8 cellular contexts compared by ENCODE assay signal in the genomic region with DNA sequence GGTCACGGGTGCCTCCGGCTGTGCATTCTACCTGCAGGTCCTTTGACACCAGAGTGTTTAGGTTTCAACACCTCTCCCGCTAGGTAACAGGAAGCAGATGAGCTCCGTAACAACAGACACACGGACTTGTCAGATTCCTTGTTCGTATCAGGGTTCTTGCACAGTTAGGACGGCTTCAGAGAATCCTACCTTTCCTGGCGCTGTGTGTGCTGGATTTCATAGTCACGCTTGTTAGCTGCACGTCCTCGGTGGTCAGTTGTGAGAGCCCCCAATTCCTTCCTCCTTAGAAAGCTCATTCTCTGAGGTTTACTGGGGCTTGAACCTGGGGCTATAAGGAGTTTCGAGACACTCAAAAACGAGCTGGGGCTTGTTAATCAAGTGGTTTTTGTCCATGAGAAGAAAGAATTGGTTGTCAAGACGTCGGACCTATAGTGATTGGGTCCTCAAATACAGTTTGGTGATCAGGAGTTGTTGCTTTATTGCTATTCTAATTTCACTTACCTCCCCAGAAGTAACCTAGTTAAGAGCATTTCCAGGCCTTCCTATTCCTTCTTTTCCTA. TPM values are rescaled to one million over a fixed set of nuclear protein-coding genes. Genes with fewer than 3 reads are reported as not detected.
DNase-seq lines count a peak whose midpoint lies in the region; ATAC-seq, FAIRE-seq and TF ChIP-seq lines count a peak whose summit lies in the region.

No MANE protein-coding gene starts in this region.

- H3K4me2 ChIP-seq in GM12878 (ENCODE audit: control insufficient read depth, insufficient read depth): peak overlapping the region; percentile 95

- H3K4me3 ChIP-seq in GM12878: peak overlapping the region; percentile 92
- H3K4me3 ChIP-seq in lung: peak overlapping the region; percentile 51
- peak overlapping the region; percentile 56 to 69 (median 64) for H3K4me3 ChIP-seq in upper lobe of left lung

- H2AFZ ChIP-seq in GM12878 (ENCODE audit: control insufficient read depth, low read depth, low read length): peak overlapping the region; percentile 78

- peak; percentile 67 for DNase-seq in DMS79 treated with DMSO at 0.1 percent for 48 hours (lab: John Stamatoyannopoulos, UW)
- DNase-seq in KG1 (lab: John Stamatoyannopoulos, UW): peak; percentile 69
- peak; percentile 32 for DNase-seq in GM12878 (ENCODE audit: low read depth, low spot score)
- no peak for DNase-seq in lung (ENCODE audit: low spot score)
- no peak for DNase-seq in upper lobe of left lung
- DNase-seq in stimulated activated naive CD4-positive, alpha-beta T cell treated with Interleukin-2 at 50 U/mL for 16 hours (lab: John Stamatoyannopoulos, UW): no peak
- no peak for DNase-seq in T1000 (lab: John Stamatoyannopoulos, UW)

- in situ Hi-C loops in GM12878 (cut with MboI): no loop called here

- TF ChIP-seq POLR2A in GM12878 (IDR thresholded peaks at IDR 0.05; ENCODE audit: low read depth, low read length): no peak
- no peak for TF ChIP-seq POLR2A in upper lobe of left lung (IDR thresholded peaks at IDR 0.05)

- TF ChIP-seq CTCF in GM12878 (IDR thresholded peaks at IDR 0.05 in 2 of 3, conservative IDR thresholded peaks at IDR 0.05 in 1 of 3; ENCODE audit: control insufficient read depth in 2 of 3, extremely low read depth in 1 of 3, insufficient read depth in 1 of 3, low read depth in 3 of 3, low read length in 3 of 3) (no peak), lung (IDR thresholded peaks at IDR 0.05; ENCODE audit: control extremely low read depth, extremely low read depth) (no peak), upper lobe of left lung (IDR thresholded peaks at IDR 0.05) (no peak)

- H3K27ac ChIP-seq in GM12878 (ENCODE audit: control insufficient read depth, insufficient read depth) (peak overlapping the region; percentile 99), lung (ENCODE audit: low read depth in 1 of 2, low read length in 1 of 2) (peak overlapping the region; percentile 84 to 87), upper lobe of left lung (peak overlapping the region; percentile 88 to 96 (median 92))

- peak overlapping the region; percentile 94 for H3K9ac ChIP-seq in GM12878 (ENCODE audit: control insufficient read depth, insufficient read depth, low read length)

- FAIRE-seq in GM12878 (lab: Jason Lieb, UNC): peak; percentile 31

- RAD21 ChIA-PET in GM12878 (lab: Charles Lee; ENCODE audit: unreplicated experiment): interaction anchor here (0.7 to 4.0 kb wide), 14 partner anchors 10 to 639 kb away, joined by 3 to 65 read pairs (median 4); partner anchors contain the start of genes ACP2, MADD, NR1H3 and PSMC3

- H4K20me1 ChIP-seq in GM12878 (ENCODE audit: control insufficient read depth, insufficient read depth): no peaks in the 10 kb centered on the region

- intact Hi-C loops in GM12878 (cut with micrococcal nuclease; ENCODE audit: unreplicated experiment): loop anchor here (2.0 kb wide), 1 partner anchor 39 kb away; the partner anchor contains the start of gene ARFGAP2

- ATAC-seq in GM12878: no peak
- ATAC-seq in lung (ENCODE audit: insufficient read depth, low FRiP score): no peak
- no peak for ATAC-seq in upper lobe of left lung (ENCODE audit: low FRiP score in 2 of 2)
- ATAC-seq in GM21825 (IDR thresholded peaks at IDR 0.05; ENCODE audit: unreplicated experiment): no peak

- CTCF ChIA-PET in GM12878 (lab: Yijun Ruan, JAX): interaction anchor here (0.6 to 6.0 kb wide), 13 partner anchors 9 to 553 kb away, joined by 3 to 36 read pairs (median 8); partner anchors contain the start of gene ACP2

- no peak for TF ChIP-seq RAD21 in GM12878 (IDR thresholded peaks at IDR 0.05; ENCODE audit: insufficient read depth, low read depth, low read length)

- H3K9me3 ChIP-seq in GM12878 (replicated peaks; ENCODE audit: control insufficient read depth, insufficient read depth, low read length) (no peaks in the 10 kb centered on the region), lung (ENCODE audit: control insufficient read depth in 2 of 2, insufficient read depth in 1 of 2, low read length in 1 of 2) (no peaks in the 10 kb centered on the region), upper lobe of left lung (no peaks in the 10 kb centered on the region)

- 0% methylated on average over 15 of the region's 15 CpGs for WGBS in GM12878 (ENCODE audit: insufficient coverage, insufficient replicate concordance, low lambda C conversion rate, missing lambda C conversion rate)
- WGBS in lung, 2 donors: 6 to 7% methylated on average over 15 of the region's 15 CpGs
- 7 to 13% methylated on average over 7 to 15 of the region's 15 CpGs for WGBS in upper lobe of left lung, 2 donors

- H3K36me3 ChIP-seq in GM12878 (ENCODE audit: control insufficient read depth in 2 of 2, insufficient read depth in 2 of 2, low read length in 1 of 2) (no peaks in the 10 kb centered on the region; a peak in 2 of 4 replicates), lung (ENCODE audit: control insufficient read depth in 2 of 2, insufficient read depth in 2 of 2, low read length in 2 of 2) (peaks cover 0 to 9% of the 10 kb centered on the region in 2 donors), upper lobe of left lung (peaks cover 0 to 10% (median 4%) of the 10 kb centered on the region in 4 donors)

- TF ChIP-seq EP300 in GM12878 (IDR thresholded peaks at IDR 0.05; ENCODE audit: borderline replicate concordance in 1 of 2, control insufficient read depth in 1 of 2, low read depth in 2 of 2, low read length in 2 of 2): no peak
- TF ChIP-seq EP300 in upper lobe of left lung (IDR thresholded peaks at IDR 0.05): no peak

- H3K4me1 ChIP-seq in GM12878 (ENCODE audit: control insufficient read depth, insufficient read depth, low read length) (peaks cover 9% of the 10 kb centered on the region), lung (ENCODE audit: control insufficient read depth in 2 of 2, insufficient read depth in 2 of 2, low read length in 2 of 2) (peaks cover 6 to 7% of the 10 kb centered on the region in 2 donors), upper lobe of left lung (peaks cover 20 to 29% (median 22%) of the 10 kb centered on the region in 4 donors)

- H3K27me3 ChIP-seq in GM12878 (replicated peaks in 1 of 2; ENCODE audit: control insufficient read depth in 2 of 2, insufficient read depth in 2 of 2, low read length in 1 of 2) (no peaks in the 10 kb centered on the region), lung (ENCODE audit: control insufficient read depth, insufficient read depth) (no peaks in the 10 kb centered on the region), upper lobe of left lung (no peaks in the 10 kb centered on the region)

- SMC1A ChIA-PET in GM12878 (lab: Charles Lee; ENCODE audit: uncharacterized antibody, unreplicated experiment): interaction anchor here (0.7 to 3.5 kb wide), 12 partner anchors 9 to 378 kb away, joined by 3 to 36 read pairs (median 4); partner anchors contain the start of gene ACP2

- POLR2A ChIA-PET in GM12878 (lab: Charles Lee): interaction anchor here (0.5 to 3.4 kb wide), 18 partner anchors 10 to 1094 kb away, joined by 3 to 63 read pairs (median 4); partner anchors contain the start of genes ACP2, CSTPP1, SLC39A13 and SPI1

- TSS peak; percentile 78 for BruUV-seq in GM12878 (replicated peaks; lab: Mats Ljungman, UMichigan)

- H3K79me2 ChIP-seq in GM12878 (ENCODE audit: control insufficient read depth, insufficient read depth, low read length): peaks cover 41% of the 10 kb centered on the region

RNA-seq across cellular contexts. Expression of gene DDB2, which starts 0.7 kb away (rescaled TPM):
- total RNA-seq in GM12878 (2013; cell fraction: nucleolus; rRNA removed): 320 and 324 TPM in 2 replicates
- 114 and 121 TPM in 2 replicates for total RNA-seq in GM12878 (2014; rRNA removed)
- 109 and 112 TPM in 2 replicates for total RNA-seq in GM12878 (2014; rRNA removed; fragmentation: Illumina TruSeq; extraction: Trizol)
- 105 and 116 TPM in 2 replicates for total RNA-seq in GM12878 (2021)
- polyA plus RNA-seq in GM12878 (2011; ENCODE audit: low read depth): 126 TPM
- polyA plus RNA-seq in GM12878 (2011; rRNA removed): 168 and 187 TPM in 2 replicates
- 192 and 212 TPM in 2 replicates for polyA plus RNA-seq in GM12878 (2011; cell fraction: cytosol; rRNA removed)
- 381 and 470 TPM in 2 replicates for polyA plus RNA-seq in GM12878 (2011; cell fraction: nucleus; rRNA removed)
- 107 and 126 TPM in 2 replicates for polyA plus RNA-seq in GM12878 (2012)
- polyA plus RNA-seq in GM12878 (2014; fragmentation: Illumina TruSeq; extraction: Trizol): 110 and 118 TPM in 2 replicates
- polyA plus RNA-seq in GM12878 (2014; fragmentation: Nextera tagmentation; extraction: Ambion mirVana): 100 to 1,000 TPM in 1 of 2 experiments, 10 to 100 TPM in 1; 94.2 to 127 TPM
- polyA plus RNA-seq in GM12878 (2014; rRNA removed): 134 and 151 TPM in 2 replicates
- 100 to 1,000 TPM; 155 to 157 TPM for polyA plus RNA-seq in GM12878 (2016; fragmentation: Nextera tagmentation; extraction: Ambion mirVana)
- polyA minus RNA-seq in GM12878 (2011; rRNA and poly(A)+ RNA removed): 105 and 157 TPM in 2 replicates
- polyA minus RNA-seq in GM12878 (2011; cell fraction: cytosol; rRNA and poly(A)+ RNA removed): 40.4 and 42.6 TPM in 2 replicates
- polyA minus RNA-seq in GM12878 (2011; cell fraction: nucleus; rRNA and poly(A)+ RNA removed): 99.4 and 119 TPM in 2 replicates
- total RNA-seq in lung: 10 to 100 TPM; 14.4 to 33.9 TPM
- 10 to 100 TPM; 16.8 to 36.4 TPM for polyA plus RNA-seq in lung
- total RNA-seq in upper lobe of left lung: 100 to 1,000 TPM in 1 of 6 donors, 10 to 100 TPM in 5; 18.2 to 107 (median 47.1) TPM

RNA-seq across cellular contexts. Expression of gene PACSIN3, which starts 29.2 kb away (rescaled TPM):
- 0.34 and 0.84 TPM in 2 replicates for total RNA-seq in GM12878 (2013; cell fraction: nucleolus; rRNA removed)
- 0.23 and 0.60 TPM in 2 replicates for total RNA-seq in GM12878 (2014; rRNA removed)
- 0.22 and 0.55 TPM in 2 replicates for total RNA-seq in GM12878 (2014; rRNA removed; fragmentation: Illumina TruSeq; extraction: Trizol)
- total RNA-seq in GM12878 (2021): 0.43 and 0.82 TPM in 2 replicates
- 0.18 TPM for polyA plus RNA-seq in GM12878 (2011; ENCODE audit: low read depth)
- 0.12 and 0.16 TPM in 2 replicates for polyA plus RNA-seq in GM12878 (2011; rRNA removed)
- 0.15 and 0.20 TPM in 2 replicates for polyA plus RNA-seq in GM12878 (2011; cell fraction: cytosol; rRNA removed)
- 0.16 and 0.22 TPM in 2 replicates for polyA plus RNA-seq in GM12878 (2011; cell fraction: nucleus; rRNA removed)
- 0.83 and 0.86 TPM in 2 replicates for polyA plus RNA-seq in GM12878 (2012)
- 0.18 TPM in 1 of 2 replicates, not detected in the other for polyA plus RNA-seq in GM12878 (2014; fragmentation: Illumina TruSeq; extraction: Trizol)
- under 1 TPM in 1 of 2 experiments, not detected in 1; 0.05 TPM for polyA plus RNA-seq in GM12878 (2014; fragmentation: Nextera tagmentation; extraction: Ambion mirVana)
- 0.38 and 0.60 TPM in 2 replicates for polyA plus RNA-seq in GM12878 (2014; rRNA removed)
- under 1 TPM; 0.09 to 0.55 TPM for polyA plus RNA-seq in GM12878 (2016; fragmentation: Nextera tagmentation; extraction: Ambion mirVana)
- 0.21 TPM in 1 of 2 replicates, not detected in the other for polyA minus RNA-seq in GM12878 (2011; rRNA and poly(A)+ RNA removed)
- polyA minus RNA-seq in GM12878 (2011; cell fraction: cytosol; rRNA and poly(A)+ RNA removed): 4.0 and 4.9 TPM in 2 replicates
- 0.85 and 1.3 TPM in 2 replicates for polyA minus RNA-seq in GM12878 (2011; cell fraction: nucleus; rRNA and poly(A)+ RNA removed)
- 10 to 100 TPM; 34.7 to 53.3 TPM for total RNA-seq in lung
- 10 to 100 TPM; 20.6 to 37.9 TPM for polyA plus RNA-seq in lung
- total RNA-seq in upper lobe of left lung: 10 to 100 TPM; 26.8 to 97.4 (median 52.8) TPM

RNA-seq across cellular contexts. Expression of gene ACP2, which starts 33.2 kb away (rescaled TPM):
- total RNA-seq in GM12878 (2013; cell fraction: nucleolus; rRNA removed): 32.3 and 32.4 TPM in 2 replicates
- total RNA-seq in GM12878 (2014; rRNA removed) (7.2 and 10.6 TPM in 2 replicates), GM12878 (2014; rRNA removed; fragmentation: Illumina TruSeq; extraction: Trizol) (5.0 and 5.6 TPM in 2 replicates), GM12878 (2021) (9.6 and 10.3 TPM in 2 replicates), lung (10 to 100 TPM; 50.9 to 74.7 TPM), upper lobe of left lung (10 to 100 TPM; 37.0 to 78.6 (median 46.5) TPM)
- 10.4 TPM for polyA plus RNA-seq in GM12878 (2011; ENCODE audit: low read depth)
- polyA plus RNA-seq in GM12878 (2011; rRNA removed) (3.4 and 8.0 TPM in 2 replicates), GM12878 (2014; fragmentation: Illumina TruSeq; extraction: Trizol) (3.2 and 6.0 TPM in 2 replicates), GM12878 (2014; fragmentation: Nextera tagmentation; extraction: Ambion mirVana) (1 to 10 TPM in 1 of 2 experiments, under 1 TPM in 1; 0.98 to 1.1 TPM), GM12878 (2014; rRNA removed) (11.7 and 14.3 TPM in 2 replicates), GM12878 (2016; fragmentation: Nextera tagmentation; extraction: Ambion mirVana) (1 to 10 TPM; 6.9 to 7.9 TPM), lung (10 to 100 TPM; 40.6 to 70.8 TPM)
- 10.2 and 11.4 TPM in 2 replicates for polyA plus RNA-seq in GM12878 (2011; cell fraction: cytosol; rRNA removed)
- 37.0 and 38.6 TPM in 2 replicates for polyA plus RNA-seq in GM12878 (2011; cell fraction: nucleus; rRNA removed)
- polyA plus RNA-seq in GM12878 (2012): 9.1 and 11.0 TPM in 2 replicates
- polyA minus RNA-seq in GM12878 (2011; rRNA and poly(A)+ RNA removed): 15.2 and 21.1 TPM in 2 replicates
- polyA minus RNA-seq in GM12878 (2011; cell fraction: cytosol; rRNA and poly(A)+ RNA removed): 7.9 and 8.9 TPM in 2 replicates
- 21.9 and 35.3 TPM in 2 replicates for polyA minus RNA-seq in GM12878 (2011; cell fraction: nucleus; rRNA and poly(A)+ RNA removed)

RNA-seq across cellular contexts. Expression of gene ARFGAP2, which starts 38.8 kb away (rescaled TPM):
- total RNA-seq in GM12878 (2013; cell fraction: nucleolus; rRNA removed): 293 and 339 TPM in 2 replicates
- total RNA-seq in GM12878 (2014; rRNA removed): 77.6 and 82.8 TPM in 2 replicates
- 59.7 and 64.4 TPM in 2 replicates for total RNA-seq in GM12878 (2014; rRNA removed; fragmentation: Illumina TruSeq; extraction: Trizol)
- 75.7 and 79.0 TPM in 2 replicates for total RNA-seq in GM12878 (2021)
- polyA plus RNA-seq in GM12878 (2011; ENCODE audit: low read depth): 108 TPM
- polyA plus RNA-seq in GM12878 (2011; rRNA removed): 45.9 and 59.3 TPM in 2 replicates
- 114 and 122 TPM in 2 replicates for polyA plus RNA-seq in GM12878 (2011; cell fraction: cytosol; rRNA removed)
- 108 and 146 TPM in 2 replicates for polyA plus RNA-seq in GM12878 (2011; cell fraction: nucleus; rRNA removed)
- 45.1 and 63.9 TPM in 2 replicates for polyA plus RNA-seq in GM12878 (2012)
- polyA plus RNA-seq in GM12878 (2014; fragmentation: Illumina TruSeq; extraction: Trizol): 64.5 and 100 TPM in 2 replicates
- polyA plus RNA-seq in GM12878 (2014; fragmentation: Nextera tagmentation; extraction: Ambion mirVana): 10 to 100 TPM; 20.9 to 25.0 TPM
- polyA plus RNA-seq in GM12878 (2014; rRNA removed): 72.8 and 75.4 TPM in 2 replicates
- 10 to 100 TPM; 79.2 to 91.4 TPM for polyA plus RNA-seq in GM12878 (2016; fragmentation: Nextera tagmentation; extraction: Ambion mirVana)
- polyA minus RNA-seq in GM12878 (2011; rRNA and poly(A)+ RNA removed): 83.6 and 138 TPM in 2 replicates
- polyA minus RNA-seq in GM12878 (2011; cell fraction: cytosol; rRNA and poly(A)+ RNA removed): 20.4 and 24.9 TPM in 2 replicates
- polyA minus RNA-seq in GM12878 (2011; cell fraction: nucleus; rRNA and poly(A)+ RNA removed): 70.6 and 134 TPM in 2 replicates
- total RNA-seq in lung: 100 to 1,000 TPM; 108 to 140 TPM
- 10 to 100 TPM; 51.2 to 80.2 TPM for polyA plus RNA-seq in lung
- total RNA-seq in upper lobe of left lung: 100 to 1,000 TPM in 4 of 6 donors, 10 to 100 TPM in 2; 93.6 to 257 (median 110) TPM

RNA-seq across cellular contexts. Expression of gene NR1H3, which starts 42.4 kb away (rescaled TPM):
- 10.7 and 12.1 TPM in 2 replicates for total RNA-seq in GM12878 (2013; cell fraction: nucleolus; rRNA removed)
- total RNA-seq in GM12878 (2014; rRNA removed) (3.8 and 4.3 TPM in 2 replicates), GM12878 (2014; rRNA removed; fragmentation: Illumina TruSeq; extraction: Trizol) (2.9 and 3.4 TPM in 2 replicates), GM12878 (2021) (5.2 TPM in 2 replicates), lung (10 to 100 TPM; 35.0 to 62.0 TPM), upper lobe of left lung (100 to 1,000 TPM in 2 of 6 donors, 10 to 100 TPM in 4; 37.3 to 367 (median 49.2) TPM)
- 2.7 TPM for polyA plus RNA-seq in GM12878 (2011; ENCODE audit: low read depth)
- polyA plus RNA-seq in GM12878 (2011; rRNA removed) (4.1 and 6.2 TPM in 2 replicates), GM12878 (2014; fragmentation: Illumina TruSeq; extraction: Trizol) (0.27 and 2.6 TPM in 2 replicates), GM12878 (2014; fragmentation: Nextera tagmentation; extraction: Ambion mirVana) (1 to 10 TPM; 3.5 to 4.4 TPM), GM12878 (2014; rRNA removed) (4.7 and 4.8 TPM in 2 replicates), GM12878 (2016; fragmentation: Nextera tagmentation; extraction: Ambion mirVana) (1 to 10 TPM; 5.5 to 8.9 TPM), lung (10 to 100 TPM; 55.2 to 58.9 TPM)
- polyA plus RNA-seq in GM12878 (2011; cell fraction: cytosol; rRNA removed): 8.0 and 9.0 TPM in 2 replicates
- polyA plus RNA-seq in GM12878 (2011; cell fraction: nucleus; rRNA removed): 10.2 and 12.5 TPM in 2 replicates
- 3.4 and 5.0 TPM in 2 replicates for polyA plus RNA-seq in GM12878 (2012)
- polyA minus RNA-seq in GM12878 (2011; rRNA and poly(A)+ RNA removed): 9.2 and 13.9 TPM in 2 replicates
- polyA minus RNA-seq in GM12878 (2011; cell fraction: cytosol; rRNA and poly(A)+ RNA removed): 3.2 and 8.5 TPM in 2 replicates
- 2.2 and 3.2 TPM in 2 replicates for polyA minus RNA-seq in GM12878 (2011; cell fraction: nucleus; rRNA and poly(A)+ RNA removed)

Comparison
In these comparisons a context has a peak if more than half of its experiments do, and no peak if none do; other contexts are left out.
1. DNase-seq: peak in DMS79 treated with DMSO at 0.1 percent for 48 hours (single experiment), KG1 (single experiment) and GM12878 (single experiment); none in lung (single experiment), upper lobe of left lung (0 of 2), stimulated activated naive CD4-positive, alpha-beta T cell treated with Interleukin-2 at 50 U/mL for 16 hours (single experiment) and T1000 (single experiment).
2. RNA of gene PACSIN3, which starts 29.2 kb away (total RNA-seq): 26.8 to 97.4 TPM in upper lobe of left lung and 34.7 to 53.3 TPM in lung; 0.22 to 0.84 TPM in GM12878; every median in the first group is over 10 times any median in the second.
3. Peak in every context shown above with its lines, with median percentiles within 50 percentile points of each other: H3K27ac ChIP-seq and H3K4me3 ChIP-seq.